ENCODE assay signal across 10 cellular contexts in genomic region chr7:152512711-152513110, GRCh38.
DNase-seq lines count a peak whose midpoint lies in the region; TF ChIP-seq lines count a peak whose summit lies in the region.
"Had no signal": no experiment of that assay in that cellular context is flagged by ENCODE, and none has a peak within 500 bp of the region (broad histone marks: within the 10 kb centered on the region; RNA-seq: fewer than 3 reads in every experiment).

No MANE protein-coding gene starts in this region.

- H3K27ac ChIP-seq in breast epithelium (no peak overlapping the region), H9 (ENCODE audit: insufficient read length, low read depth, low read length) (no peak overlapping the region)

- intact Hi-C loops in MCF 10A (cut with micrococcal nuclease) = no loop called here
- intact Hi-C loops in breast epithelium (cut with DNase I; ENCODE audit: low total_unique reads) = no loop called here
- intact Hi-C loops in cardiac septum (cut with DNase I) = no loop called here

- TF ChIP-seq CTCF in MCF 10A (IDR thresholded peaks at IDR 0.05; ENCODE audit: unreplicated experiment) (no peak), breast epithelium (IDR thresholded peaks at IDR 0.05) (no peak), foreskin fibroblast (IDR thresholded peaks at IDR 0.05; ENCODE audit: low read depth, low read length) (no peak), H9 (conservative IDR thresholded peaks at IDR 0.05) (no peak)

- no peaks in the 10 kb centered on the region for H3K79me2 ChIP-seq in H9 (ENCODE audit: insufficient read depth, low read length)

- no peak overlapping the region for H2BK15ac ChIP-seq in H9 (ENCODE audit: low read depth, low read length)

- H4K20me1 ChIP-seq in H9 (ENCODE audit: control insufficient read depth, insufficient read depth, insufficient read length) = no peaks in the 10 kb centered on the region

- no peaks in the 10 kb centered on the region for H3K27me3 Mint-ChIP-seq in MCF 10A (ENCODE audit: insufficient read depth, unreplicated experiment)
- H3K27me3 Mint-ChIP-seq in activated naive CD8-positive, alpha-beta T cell = no peaks in the 10 kb centered on the region
- H3K27me3 Mint-ChIP-seq in stimulated activated naive CD8-positive, alpha-beta T cell treated with anti-CD3 and anti-CD28 coated beads, Interleukin-15, Interleukin-2, amounts not matched to agents 100 ng/mL and 50 ng/mL, for 24 hours = no peaks in the 10 kb centered on the region
- no peaks in the 10 kb centered on the region; the same call in 1 of the 2 replicates for H3K27me3 Mint-ChIP-seq in H9 (ENCODE audit: low read depth)

- no peak overlapping the region for H2AFZ ChIP-seq in H9 (ENCODE audit: low read length)

- H3K9me3 ChIP-seq in breast epithelium = no peaks in the 10 kb centered on the region
- no peaks in the 10 kb centered on the region for H3K9me3 ChIP-seq in H9 (ENCODE audit: control insufficient read depth, low read depth, low read length)
- H3K9me3 ChIP-seq: BE2C had no signal

- H3K27me3 ChIP-seq in breast epithelium (no peaks in the 10 kb centered on the region), H9 (ENCODE audit: insufficient read depth, low read length) (no peaks in the 10 kb centered on the region)
- H3K27me3 ChIP-seq: BE2C had no signal

- no peak overlapping the region for H2BK120ac ChIP-seq in H9 (ENCODE audit: low read depth, low read length, poor library complexity, severe bottlenecking)

- H4K8ac ChIP-seq in H9 (replicated peaks; ENCODE audit: insufficient read length, low read depth, low read length) = no peak overlapping the region

- H3K9me3 Mint-ChIP-seq in MCF 10A (ENCODE audit: unreplicated experiment) (no peaks in the 10 kb centered on the region), H9 (peaks cover 0 to 3% of the 10 kb centered on the region in 2 experiments; a peak in 2 of 5 replicates)
- H3K9me3 Mint-ChIP-seq in activated naive CD8-positive, alpha-beta T cell (ENCODE audit: low read depth) = no peaks in the 10 kb centered on the region
- no peaks in the 10 kb centered on the region for H3K9me3 Mint-ChIP-seq in stimulated activated naive CD8-positive, alpha-beta T cell treated with anti-CD3 and anti-CD28 coated beads, Interleukin-15, Interleukin-2, amounts not matched to agents 100 ng/mL and 50 ng/mL, for 24 hours

- H3K27ac Mint-ChIP-seq in MCF 10A (ENCODE audit: low read depth, unreplicated experiment) = no peak overlapping the region
- H3K27ac Mint-ChIP-seq in activated naive CD8-positive, alpha-beta T cell = no peak overlapping the region
- H3K27ac Mint-ChIP-seq in stimulated activated naive CD8-positive, alpha-beta T cell treated with anti-CD3 and anti-CD28 coated beads, Interleukin-15, Interleukin-2, amounts not matched to agents 100 ng/mL and 50 ng/mL, for 24 hours = no peak overlapping the region
- no peak overlapping the region for H3K27ac Mint-ChIP-seq in H9

- no peak overlapping the region for H4K91ac ChIP-seq in H9 (ENCODE audit: insufficient read length, low read depth, low read length)

- H3K14ac ChIP-seq in H9 (ENCODE audit: insufficient read depth, low read length) = no peak overlapping the region

- BruUV-seq in MCF 10A (replicated peaks; lab: Mats Ljungman, UMichigan) = no TSS peak

- POLR2A ChIA-PET in MCF 10A (lab: Yijun Ruan, JAX) = interaction anchor here (0.6 kb wide), 2 partner anchors 78 to 164 kb away, joined by 3 to 5 read pairs; no protein-coding TSS in a partner anchor

- no peaks in the 10 kb centered on the region for H3K23me2 ChIP-seq in H9 (ENCODE audit: insufficient read length, low read depth, low read length, poor library complexity, severe bottlenecking)

- TF ChIP-seq POLR2A in breast epithelium (IDR thresholded peaks at IDR 0.05) = no peak

- H2BK5ac ChIP-seq in H9 (ENCODE audit: insufficient read length, low read length) = no peak overlapping the region

- no peak overlapping the region for H3K4me2 ChIP-seq in H9 (ENCODE audit: insufficient read depth, insufficient read length, low read length)

- H3K4me1 Mint-ChIP-seq in MCF 10A (ENCODE audit: insufficient read depth, unreplicated experiment) (no peaks in the 10 kb centered on the region), H9 (peaks cover 0 to 3% of the 10 kb centered on the region in 2 experiments; a peak in 1 of 4 replicates)
- peaks cover 11% of the 10 kb centered on the region for H3K4me1 Mint-ChIP-seq in activated naive CD8-positive, alpha-beta T cell (ENCODE audit: low read depth)
- H3K4me1 Mint-ChIP-seq in stimulated activated naive CD8-positive, alpha-beta T cell treated with anti-CD3 and anti-CD28 coated beads, Interleukin-15, Interleukin-2, amounts not matched to agents 100 ng/mL and 50 ng/mL, for 24 hours (ENCODE audit: low read depth) = peaks cover 6% of the 10 kb centered on the region

- H3K9ac ChIP-seq in H9 (ENCODE audit: extremely low read depth, insufficient read length, low read length) = no peak overlapping the region

- no peak overlapping the region for H2AK5ac ChIP-seq in H9 (ENCODE audit: insufficient read length, low read length)

- H3K79me1 ChIP-seq in H9 (ENCODE audit: insufficient read depth, low read depth, low read length, poor library complexity, severe bottlenecking) = no peaks in the 10 kb centered on the region

- no peak overlapping the region for H3K23ac ChIP-seq in H9 (ENCODE audit: insufficient read length, low read depth, low read length)

- no peaks in the 10 kb centered on the region for H3K36me3 ChIP-seq in breast epithelium
- H3K36me3 ChIP-seq: BE2C had no signal

- H4K5ac ChIP-seq in H9 (ENCODE audit: insufficient read length, low read depth, low read length) = no peak overlapping the region

- WGBS in H9 (ENCODE audit: extremely low coverage, insufficient read length, low lambda C conversion rate) = no CpG with 5 or more reads among the region's 4 CpGs

- H3K56ac ChIP-seq in H9 (ENCODE audit: insufficient read length, low read depth, low read length) = no peak overlapping the region

- H3K36me3 Mint-ChIP-seq in MCF 10A (ENCODE audit: insufficient read depth, unreplicated experiment) (no peaks in the 10 kb centered on the region), H9 (ENCODE audit: insufficient read depth in 1 of 3, low read depth in 3 of 3) (no peaks in the 10 kb centered on the region)
- no peaks in the 10 kb centered on the region for H3K36me3 Mint-ChIP-seq in activated naive CD8-positive, alpha-beta T cell
- no peaks in the 10 kb centered on the region for H3K36me3 Mint-ChIP-seq in stimulated activated naive CD8-positive, alpha-beta T cell treated with anti-CD3 and anti-CD28 coated beads, Interleukin-15, Interleukin-2, amounts not matched to agents 100 ng/mL and 50 ng/mL, for 24 hours (ENCODE audit: low read depth)

- H3K18ac ChIP-seq in H9 (ENCODE audit: insufficient read length, low read depth, low read length) = no peak overlapping the region

- DNase-seq in MCF 10A (ENCODE audit: unreplicated experiment) (peak; percentile 14), breast epithelium (ENCODE audit: low spot score in 2 of 2) (no peak), NCI-H1417 treated with DMSO at 0.1 percent for 48 hours (lab: John Stamatoyannopoulos, UW) (peak; percentile 19), foreskin fibroblast (no peak), cardiac septum (ENCODE audit: low spot score) (no peak), H9 (no peak)
- DNase-seq: BE2C; effector CD4-positive, alpha-beta T cell had no signal

- H3K4me3 ChIP-seq in breast epithelium (no peak overlapping the region), foreskin fibroblast (ENCODE audit: low read depth in 1 of 2, low read length in 2 of 2) (no peak overlapping the region)

- H3T11ph ChIP-seq in H9 (ENCODE audit: low read length) = no peak overlapping the region

- CTCF ChIA-PET in MCF 10A (lab: Yijun Ruan, JAX) = interaction anchor here (0.6 kb wide), 1 partner anchor 76 kb away, joined by 4 read pairs; no protein-coding TSS in a partner anchor

- no peak overlapping the region for H2BK12ac ChIP-seq in H9 (ENCODE audit: insufficient read length, low read depth, low read length)

- H3K4me1 ChIP-seq in breast epithelium (no peaks in the 10 kb centered on the region), H9 (ENCODE audit: insufficient read depth, low read length) (no peaks in the 10 kb centered on the region)
- H3K4me1 ChIP-seq: BE2C had no signal

- H2BK20ac ChIP-seq in H9 (ENCODE audit: low read depth, low read length, poor library complexity, severe bottlenecking) = no peak overlapping the region

- H3K4me3 Mint-ChIP-seq in MCF 10A (ENCODE audit: unreplicated experiment) (no peak overlapping the region), H9 (no peak overlapping the region)
- peak overlapping the region; percentile 63 for H3K4me3 Mint-ChIP-seq in activated naive CD8-positive, alpha-beta T cell
- peak overlapping the region; percentile 64 for H3K4me3 Mint-ChIP-seq in stimulated activated naive CD8-positive, alpha-beta T cell treated with anti-CD3 and anti-CD28 coated beads, Interleukin-15, Interleukin-2, amounts not matched to agents 100 ng/mL and 50 ng/mL, for 24 hours

- H3K4ac ChIP-seq in H9 (ENCODE audit: low read depth, low read length) = no peak overlapping the region

Comparison
In these comparisons a context has a peak if more than half of its experiments do, and no peak if none do; other contexts are left out.
1. DNase-seq: peak in MCF 10A (single experiment) and NCI-H1417 treated with DMSO at 0.1 percent for 48 hours (single experiment); none in breast epithelium (0 of 2), foreskin fibroblast (0 of 2), cardiac septum (single experiment) and H9 (single experiment).
2. H3K4me3 Mint-ChIP-seq: peak in activated naive CD8-positive, alpha-beta T cell (single experiment) and stimulated activated naive CD8-positive, alpha-beta T cell treated with anti-CD3 and anti-CD28 coated beads, Interleukin-15, Interleukin-2, amounts not matched to agents 100 ng/mL and 50 ng/mL, for 24 hours (single experiment); none in MCF 10A (single experiment) and H9 (0 of 2).